16 cellular contexts compared by ENCODE assay signal in the genomic region with DNA sequence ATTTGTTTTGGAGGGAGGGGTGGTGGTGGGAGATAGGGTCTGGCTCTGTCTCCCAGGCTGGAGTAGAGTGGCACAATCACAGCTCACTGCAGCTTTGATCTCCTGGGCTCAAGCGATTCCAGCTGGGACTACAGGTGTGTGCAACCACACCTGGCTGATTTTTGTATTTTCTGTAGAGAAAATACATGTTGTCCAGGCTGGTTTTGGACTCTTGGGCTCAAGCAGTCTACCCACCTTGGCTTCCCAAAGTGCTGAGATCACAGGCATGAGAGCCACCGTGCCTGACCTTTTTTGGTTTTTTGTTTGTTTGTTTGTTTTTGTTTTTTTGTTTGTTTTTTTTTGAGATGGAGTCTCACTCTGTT. TPM values are rescaled to one million over a fixed set of nuclear protein-coding genes. Genes with fewer than 3 reads are reported as not detected.
A peak's percentile ranks its signal among the peaks of the same experiment; 100 is the strongest.
DNase-seq lines count a peak whose midpoint lies in the region; ATAC-seq and TF ChIP-seq lines count a peak whose summit lies in the region.
"Had no signal": no experiment of that assay in that cellular context is flagged by ENCODE, and none has a peak within 500 bp of the region (broad histone marks: within the 10 kb centered on the region; RNA-seq: fewer than 3 reads in every experiment).

No MANE protein-coding gene starts in this region.

- H3K4me2 ChIP-seq in GM23338 (no peak overlapping the region), mesenchymal stem cell (ENCODE audit: low read length, poor library complexity, severe bottlenecking) (no peak overlapping the region)
- H3K4me2 ChIP-seq: A549 had no signal

- no peaks in the 10 kb centered on the region for H3K9me3 Mint-ChIP-seq in GM23338
- H3K9me3 Mint-ChIP-seq: CD4-positive, alpha-beta T cell had no signal

- no peak overlapping the region for H3K14ac ChIP-seq in mesenchymal stem cell (ENCODE audit: low read length in 2 of 2)

- no peak overlapping the region for H2AK5ac ChIP-seq in mesenchymal stem cell (ENCODE audit: low read length, severe bottlenecking)

- no peaks in the 10 kb centered on the region for H3K36me3 Mint-ChIP-seq in GM23338 (ENCODE audit: low read depth)

- H4K91ac ChIP-seq in mesenchymal stem cell (ENCODE audit: low read length) = no peak overlapping the region

- no peak overlapping the region for H4K8ac ChIP-seq in mesenchymal stem cell (ENCODE audit: low read length)

- H2BK120ac ChIP-seq in mesenchymal stem cell (ENCODE audit: low read depth, low read length) = no peak overlapping the region

- H2AFZ ChIP-seq in GM23338 = no peak overlapping the region
- no peak overlapping the region for H2AFZ ChIP-seq in mesenchymal stem cell (ENCODE audit: low read depth, low read length)
- H2AFZ ChIP-seq: GM23248 had no signal

- no peak overlapping the region for H3K18ac ChIP-seq in mesenchymal stem cell (ENCODE audit: low read depth in 1 of 2, low read length in 2 of 2)

- no peak overlapping the region for H3K27ac Mint-ChIP-seq in GM23338
- H3K27ac Mint-ChIP-seq: CD4-positive, alpha-beta T cell had no signal

- H3K27ac ChIP-seq in GM23338 (ENCODE audit: low read depth) = peak overlapping the region; percentile 57; the same call in 1 of the 2 replicates
- H3K27ac ChIP-seq in mesenchymal stem cell (ENCODE audit: low read length, poor library complexity, severe bottlenecking) = no peak overlapping the region
- H3K27ac ChIP-seq: 22Rv1, A549, C4-2B, GM23248 had no signal

- H3K9ac ChIP-seq in mesenchymal stem cell (ENCODE audit: low read length) = no peak overlapping the region
- H3K9ac ChIP-seq: GM23248 had no signal

- H3K4ac ChIP-seq in mesenchymal stem cell (ENCODE audit: low read depth in 1 of 2, low read length in 2 of 2) = no peak overlapping the region

- no peak for TF ChIP-seq CTCF in GM23338 (conservative IDR thresholded peaks at IDR 0.05; ENCODE audit: low read depth in 2 of 2)

- H3K36me3 ChIP-seq in GM23338 (ENCODE audit: insufficient read depth) (no peaks in the 10 kb centered on the region), mesenchymal stem cell (ENCODE audit: control insufficient read depth in 1 of 2, insufficient read depth in 2 of 2, low read depth in 1 of 2, low read length in 2 of 2) (no peaks in the 10 kb centered on the region)

- no peaks in the 10 kb centered on the region for H3K9me3 ChIP-seq in mesenchymal stem cell (ENCODE audit: control insufficient read depth, low read length)
- H3K9me3 ChIP-seq: A549, Caco-2 had no signal

- whole genome bisulfite sequencing in mesenchymal stem cell = 92% methylated on average over 2 of the region's 2 CpGs

- peaks cover 56% of the 10 kb centered on the region for H3K79me2 ChIP-seq in GM23338 (replicated peaks; ENCODE audit: insufficient read depth)

- H3K79me1 ChIP-seq in mesenchymal stem cell (replicated peaks; ENCODE audit: low read length, poor library complexity, severe bottlenecking) = peaks cover 36% of the 10 kb centered on the region

- H3F3A ChIP-seq in GM23338 (replicated peaks; ENCODE audit: low read depth) = 0 out of 2 replicates have a peak, but pooled peaks cover 5% of the 10 kb centered on the region

- H4K20me1 ChIP-seq in GM23338 (replicated peaks; ENCODE audit: insufficient read depth) = no peaks in the 10 kb centered on the region; the same call in 1 of the 2 replicates

- H2BK5ac ChIP-seq in mesenchymal stem cell (ENCODE audit: low read depth, low read length, poor library complexity, severe bottlenecking) = no peak overlapping the region

- intact Hi-C loops in sciatic nerve (cut with DNase I) = no loop called here

- H2BK15ac ChIP-seq in mesenchymal stem cell (ENCODE audit: low read depth, poor library complexity, severe bottlenecking) = peak overlapping the region; percentile 28

- DNase-seq in activated effector memory CD4-positive, alpha-beta T cell treated with anti-CD3 and anti-CD28 coated beads, Interleukin-2, amount 50 U/mL, for 16 hours = peak; percentile 14
- no peak for DNase-seq in activated effector memory CD4-positive, alpha-beta T cell treated with Interleukin-2 at 50 U/mL for 16 hours
- DNase-seq in GM23338 (ENCODE audit: low spot score) (no peak), mesenchymal stem cell (no peak), sciatic nerve (ENCODE audit: low spot score) (peak; percentile 4), NCI-H345 treated with DMSO at 0.1 percent for 48 hours (lab: John Stamatoyannopoulos, UW; ENCODE audit: unreplicated experiment) (no peak), NCI-H1105 treated with DMSO at 0.1 percent for 48 hours (lab: John Stamatoyannopoulos, UW) (no peak)
- DNase-seq in activated CD4-positive, CD25-positive, alpha-beta regulatory T cell treated with anti-CD3 and anti-CD28 coated beads, Interleukin-2, amount 50 U/mL, for 72 hours = no peak
- DNase-seq: AML-193; Caco-2; CD4-positive, alpha-beta T cell; GM23248; HCEC 1CT had no signal

- no peaks in the 10 kb centered on the region for H3K27me3 ChIP-seq in GM23338 (ENCODE audit: insufficient read depth)
- no peaks in the 10 kb centered on the region for H3K27me3 ChIP-seq in mesenchymal stem cell (ENCODE audit: control insufficient read depth in 1 of 2, insufficient read depth in 1 of 2, low read length in 2 of 2)

- no peaks in the 10 kb centered on the region for H3K9me2 ChIP-seq in GM23338 (ENCODE audit: insufficient read depth)

- H2BK12ac ChIP-seq in mesenchymal stem cell (ENCODE audit: low read length in 2 of 2) = no peak overlapping the region

- no peak overlapping the region for H3K23ac ChIP-seq in mesenchymal stem cell (ENCODE audit: low read length in 2 of 2)

- H3K4me3 ChIP-seq in GM23338 (no peak overlapping the region), mesenchymal stem cell (ENCODE audit: insufficient read depth in 1 of 2, low read depth in 1 of 2, low read length in 2 of 2) (no peak overlapping the region)
- H3K4me3 ChIP-seq: A549, GM23248 had no signal

- no peak overlapping the region for H3K4me3 Mint-ChIP-seq in GM23338
- H3K4me3 Mint-ChIP-seq: CD4-positive, alpha-beta T cell had no signal

- ATAC-seq in GM23338 (no peak), sciatic nerve (no peak)
- ATAC-seq: A549 had no signal

- H3K4me1 ChIP-seq in GM23338 (ENCODE audit: insufficient read depth) = peaks cover 15% of the 10 kb centered on the region
- peaks cover 11% of the 10 kb centered on the region for H3K4me1 ChIP-seq in mesenchymal stem cell (ENCODE audit: control insufficient read depth, insufficient read depth, low read depth, low read length)
- H3K4me1 ChIP-seq: A549, Caco-2 had no signal

- peaks cover 25% of the 10 kb centered on the region for H3K4me1 Mint-ChIP-seq in GM23338

- H3K27me3 Mint-ChIP-seq in GM23338 (ENCODE audit: insufficient read depth, low read depth, poor library complexity) = peaks cover 6% of the 10 kb centered on the region

TF ChIP-seq in GM23338, 12 proteins besides CTCF, POLR2A, EP300 and RAD21 (continues in another document):
- no peak for TF ChIP-seq JUNB (IDR thresholded peaks at IDR 0.05; ENCODE audit: unreplicated experiment)

RNA-seq across cellular contexts. Expression of a gene that starts 15.4 kb away (rescaled TPM):
- 48.6 and 76.4 TPM in 2 replicates for total RNA-seq in GM23338 (2014; rRNA removed; shearing (Covaris generic))
- 45.8 and 50.4 TPM in 2 replicates for polyA plus RNA-seq in GM23338 (2016; fragmentation: Nextera tagmentation; extraction: Ambion mirVana)
- polyA plus RNA-seq in mesenchymal stem cell (2013, experiment 1 of 2) = 41.1 TPM
- polyA plus RNA-seq in mesenchymal stem cell (2013, experiment 2 of 2) = 40.3 TPM
- total RNA-seq in sciatic nerve = 113 TPM

Comparison
In these comparisons a context has a peak if more than half of its experiments do, and no peak if none do; other contexts are left out.
1. DNase-seq: peak in activated effector memory CD4-positive, alpha-beta T cell treated with anti-CD3 and anti-CD28 coated beads, Interleukin-2, amount 50 U/mL, for 16 hours (single experiment) and sciatic nerve (single experiment); none in activated effector memory CD4-positive, alpha-beta T cell treated with Interleukin-2 at 50 U/mL for 16 hours (single experiment), GM23338 (single experiment), mesenchymal stem cell (single experiment), NCI-H345 treated with DMSO at 0.1 percent for 48 hours (single experiment), activated CD4-positive, CD25-positive, alpha-beta regulatory T cell treated with anti-CD3 and anti-CD28 coated beads, Interleukin-2, amount 50 U/mL, for 72 hours (single experiment) and NCI-H1105 treated with DMSO at 0.1 percent for 48 hours (single experiment).